ENCODE assay signal across 8 cellular contexts in genomic region chr17:55735784-55736405, GRCh38. TPM values are rescaled to one million over a fixed set of nuclear protein-coding genes. Genes with fewer than 3 reads are reported as not detected.
DNase-seq lines count a peak whose midpoint lies in the region; ATAC-seq, FAIRE-seq and TF ChIP-seq lines count a peak whose summit lies in the region.

No MANE protein-coding gene starts in this region.

- no peaks in the 10 kb centered on the region for H3K9me3 Mint-ChIP-seq in astrocyte (ENCODE audit: unreplicated experiment)

- peak; percentile 63 for TF ChIP-seq CTCF in astrocyte (IDR thresholded peaks at IDR 0.05; ENCODE audit: insufficient read depth, low read depth, low read length)
- TF ChIP-seq CTCF in vagina (IDR thresholded peaks at IDR 0.05): peak in 2 of 3 experiments; percentile 12 to 59

- H3K4me3 Mint-ChIP-seq in astrocyte (ENCODE audit: unreplicated experiment): no peak overlapping the region

- H3K4me3 ChIP-seq in astrocyte (ENCODE audit: insufficient read depth, low read depth, low read length): no peak overlapping the region
- H3K4me3 ChIP-seq in vagina: no peak overlapping the region

- peak; percentile 17 for FAIRE-seq in astrocyte (lab: Jason Lieb, UNC)

- no peaks in the 10 kb centered on the region for H4K20me1 ChIP-seq in astrocyte (ENCODE audit: insufficient read depth, low read length)

- no peak overlapping the region for H3K9ac ChIP-seq in astrocyte (ENCODE audit: low read length)

- H3K27me3 ChIP-seq in astrocyte (ENCODE audit: insufficient read depth, low read length) (no peaks in the 10 kb centered on the region), vagina (no peaks in the 10 kb centered on the region)

- H3K79me2 ChIP-seq in astrocyte (ENCODE audit: insufficient read depth, low read length): no peaks in the 10 kb centered on the region

- TF ChIP-seq POLR2A in vagina (IDR thresholded peaks at IDR 0.05): no peak

- H3K27ac ChIP-seq in astrocyte (ENCODE audit: low read depth, low read length) (no peak overlapping the region), vagina (no peak overlapping the region)

- H3K4me1 ChIP-seq in astrocyte (ENCODE audit: insufficient read depth, low read length): peaks cover 7% of the 10 kb centered on the region
- peaks cover 23% of the 10 kb centered on the region for H3K4me1 ChIP-seq in vagina

- H3K4me2 ChIP-seq in astrocyte (ENCODE audit: low read length): no peak overlapping the region

- intact Hi-C loops in vagina (cut with DNase I): no loop called here

- H3K27me3 Mint-ChIP-seq in astrocyte (ENCODE audit: low read depth, unreplicated experiment): no peaks in the 10 kb centered on the region

- no peaks in the 10 kb centered on the region for H3K36me3 Mint-ChIP-seq in astrocyte (ENCODE audit: low read depth, unreplicated experiment)

- H3K36me3 ChIP-seq in astrocyte (ENCODE audit: insufficient read depth, low read length) (no peaks in the 10 kb centered on the region), vagina (no peaks in the 10 kb centered on the region)

- peak; percentile 48 for DNase-seq in AG08396 (ENCODE audit: low spot score)
- peak; percentile 15 for DNase-seq in NOMO-1 treated with dmso at 0.1 percent for 144 hours (lab: John Stamatoyannopoulos, UW; ENCODE audit: unreplicated experiment)
- DNase-seq in astrocyte (ENCODE audit: low read depth): peak; percentile 35
- peak; percentile 71 for DNase-seq in left kidney (ENCODE audit: low read depth, low spot score)
- DNase-seq in vagina (ENCODE audit: extremely low spot score in 2 of 2): no peak

- ATAC-seq in GM19035 (IDR thresholded peaks at IDR 0.05; ENCODE audit: unreplicated experiment) (peak; percentile 54), HG03432 (IDR thresholded peaks at IDR 0.05; ENCODE audit: unreplicated experiment) (no peak), HG03175 (IDR thresholded peaks at IDR 0.05; ENCODE audit: unreplicated experiment) (no peak)

- H3K9me3 ChIP-seq in astrocyte (ENCODE audit: insufficient read depth, low read depth, low read length) (no peaks in the 10 kb centered on the region), vagina (no peaks in the 10 kb centered on the region)

- H2AFZ ChIP-seq in astrocyte (ENCODE audit: low read depth, low read length): no peak overlapping the region

- H3K4me1 Mint-ChIP-seq in astrocyte (ENCODE audit: low read depth, unreplicated experiment): peaks cover 32% of the 10 kb centered on the region

- H3K27ac Mint-ChIP-seq in astrocyte (ENCODE audit: unreplicated experiment): no peak overlapping the region

RNA-seq across cellular contexts. Expression of gene TMEM100, which starts 13.2 kb away (rescaled TPM):
- total RNA-seq in astrocyte (6.0 and 7.3 TPM in 2 replicates), vagina (20.6 TPM)

RNA-seq across cellular contexts. Expression of gene PCTP, which starts 15.0 kb away (rescaled TPM):
- total RNA-seq in astrocyte (14.9 and 16.4 TPM in 2 replicates), vagina (8.6 TPM)

Comparison
In these comparisons a context has a peak if more than half of its experiments do, and no peak if none do; other contexts are left out.
1. DNase-seq: peak in AG08396 (single experiment), NOMO-1 treated with dmso at 0.1 percent for 144 hours (single experiment), astrocyte (single experiment) and left kidney (single experiment); none in vagina (0 of 2).